1 cellular context compared by ENCODE assay signal in the genomic region with DNA sequence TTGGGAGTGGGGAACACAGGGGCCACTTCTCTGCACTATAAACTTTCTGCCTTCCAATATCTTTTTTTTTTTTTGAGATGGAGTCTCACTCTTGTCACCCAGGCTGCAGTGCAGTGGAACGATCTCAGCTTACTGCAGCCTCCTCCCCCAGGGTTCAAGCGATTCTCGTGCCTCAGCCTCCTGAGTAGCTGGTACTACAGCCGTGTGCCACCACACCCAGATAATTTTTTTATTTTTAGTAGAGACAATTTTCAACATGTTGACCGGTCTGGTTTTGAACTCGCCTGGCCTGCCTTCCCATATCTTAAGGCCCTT.
TF ChIP-seq lines count a peak whose summit lies in the region.

No MANE protein-coding gene starts in this region.

TF ChIP-seq in H1, 55 proteins besides CTCF, POLR2A, EP300 and RAD21:
- TF ChIP-seq JUN (IDR thresholded peaks at IDR 0.05; ENCODE audit: low read depth, low read length) (no peak), HDAC6 (IDR thresholded peaks at IDR 0.05; ENCODE audit: low read depth, low read length) (no peak), RNF2 (IDR thresholded peaks at IDR 0.05; ENCODE audit: borderline replicate concordance, low read depth, low read length, missing control alignments, poor library complexity, severe bottlenecking) (no peak), BACH1 (IDR thresholded peaks at IDR 0.05; ENCODE audit: low read length) (no peak), POLR2AphosphoS5 (IDR thresholded peaks at IDR 0.05; ENCODE audit: low read depth, low read length) (no peak)
